ENCODE assay signal across 10 cellular contexts in genomic region chr7:101717986-101718746, GRCh38.
DNase-seq lines count a peak whose midpoint lies in the region; ATAC-seq and TF ChIP-seq lines count a peak whose summit lies in the region.
"Had no signal": no experiment of that assay in that cellular context is flagged by ENCODE, and none has a peak within 500 bp of the region (broad histone marks: within the 10 kb centered on the region; RNA-seq: fewer than 3 reads in every experiment).

No MANE protein-coding gene starts in this region.

- peak overlapping the region; percentile 93 for H3K27ac ChIP-seq in OCI-LY1 (ENCODE audit: low read depth, low read length, poor library complexity, severe bottlenecking)
- peak overlapping the region; percentile 93 for H3K27ac ChIP-seq in osteoblast (ENCODE audit: low read depth, low read length)

- H3K9me3 Mint-ChIP-seq in chondrocyte (ENCODE audit: low read depth) = no peaks in the 10 kb centered on the region

- H3K4me3 Mint-ChIP-seq in chondrocyte (ENCODE audit: unreplicated experiment) = no peak overlapping the region

- H3K27ac Mint-ChIP-seq in chondrocyte (ENCODE audit: unreplicated experiment) = no peak overlapping the region

- H3K4me2 ChIP-seq in OCI-LY1 (ENCODE audit: low read length) (peak overlapping the region; percentile 46), osteoblast (ENCODE audit: insufficient read depth, low read length) (peak overlapping the region; percentile 79)

- peaks cover 1% of the 10 kb centered on the region for H3K27me3 Mint-ChIP-seq in chondrocyte (ENCODE audit: low read depth)

- H3K9me2 ChIP-seq in OCI-LY1 (ENCODE audit: low read depth, low read length) = no peaks in the 10 kb centered on the region

- no peaks in the 10 kb centered on the region for H3K9me3 ChIP-seq in OCI-LY1 (ENCODE audit: low read length)
- no peaks in the 10 kb centered on the region for H3K9me3 ChIP-seq in osteoblast (ENCODE audit: low read depth, low read length)

- DNase-seq in EL (peak; percentile 89), epithelial cell of esophagus (ENCODE audit: low read depth) (peak; percentile 69), osteoblast (ENCODE audit: insufficient read length, low spot score, missing footprints) (peak; percentile 98), NCI-H146 (lab: John Stamatoyannopoulos, UW) (no peak), NCI-H2081 (lab: John Stamatoyannopoulos, UW) (no peak), chondrocyte (ENCODE audit: low spot score) (no peak)
- DNase-seq: cerebellar nuclear complex, DND-41 had no signal

- no peaks in the 10 kb centered on the region for H3K4me1 Mint-ChIP-seq in chondrocyte (ENCODE audit: low read depth)

- H3K27me3 ChIP-seq in OCI-LY1 (ENCODE audit: insufficient read depth, low read length) = no peaks in the 10 kb centered on the region
- no peaks in the 10 kb centered on the region for H3K27me3 ChIP-seq in osteoblast (ENCODE audit: insufficient read depth, low read length)

- H2AFZ ChIP-seq in OCI-LY1 (ENCODE audit: low read length) (no peak overlapping the region), osteoblast (ENCODE audit: low read length) (peak overlapping the region; percentile 89)

- no peak for ATAC-seq in GM18519 (IDR thresholded peaks at IDR 0.05; ENCODE audit: low FRiP score, unreplicated experiment)

- H3K4me1 ChIP-seq in OCI-LY1 (ENCODE audit: insufficient read depth, low read length, severe bottlenecking) (peaks cover 26% of the 10 kb centered on the region), osteoblast (ENCODE audit: insufficient read depth, low read length) (peaks cover 17% of the 10 kb centered on the region)

- H3F3A ChIP-seq in OCI-LY1 (ENCODE audit: insufficient read depth, low read length) = no peaks in the 10 kb centered on the region

- no peaks in the 10 kb centered on the region for H3K36me3 Mint-ChIP-seq in chondrocyte (ENCODE audit: low read depth)

- H3K79me2 ChIP-seq in OCI-LY1 (ENCODE audit: insufficient read depth, low read length) (no peaks in the 10 kb centered on the region), osteoblast (ENCODE audit: insufficient read depth, low read length) (no peaks in the 10 kb centered on the region)

- TF ChIP-seq CTCF in OCI-LY1 (IDR thresholded peaks at IDR 0.05; ENCODE audit: low read length) = no peak
- no peak for TF ChIP-seq CTCF in epithelial cell of esophagus (IDR thresholded peaks at IDR 0.05; ENCODE audit: insufficient read depth, low read depth, low read length, missing control alignments)
- peak; percentile 7 for TF ChIP-seq CTCF in osteoblast (IDR thresholded peaks at IDR 0.05; ENCODE audit: extremely low read depth, low read depth, low read length)
- TF ChIP-seq CTCF in chondrocyte (IDR thresholded peaks at IDR 0.05) = no peak

- H3K9ac ChIP-seq in OCI-LY1 (ENCODE audit: low read length) = peak overlapping the region; percentile 25

- H4K20me1 ChIP-seq in OCI-LY1 (ENCODE audit: insufficient read depth, low read length) = no peaks in the 10 kb centered on the region
- no peaks in the 10 kb centered on the region for H4K20me1 ChIP-seq in osteoblast (ENCODE audit: insufficient read depth, low read length)

- H3K4me3 ChIP-seq in OCI-LY1 (ENCODE audit: low read depth, low read length, poor library complexity, severe bottlenecking) (peak overlapping the region; percentile 19), epithelial cell of esophagus (ENCODE audit: low read length) (no peak overlapping the region), osteoblast (ENCODE audit: insufficient read depth, low read length) (peak overlapping the region; percentile 49)

- H3K36me3 ChIP-seq in OCI-LY1 (ENCODE audit: insufficient read depth, low read length) (no peaks in the 10 kb centered on the region; the same call in 1 of the 2 replicates), osteoblast (ENCODE audit: insufficient read depth, low read length) (no peaks in the 10 kb centered on the region)

Comparison
In these comparisons a context has a peak if more than half of its experiments do, and no peak if none do; other contexts are left out.
1. DNase-seq: peak in EL (single experiment), epithelial cell of esophagus (single experiment) and osteoblast (single experiment); none in NCI-H146 (single experiment), NCI-H2081 (0 of 2) and chondrocyte (single experiment).